Comparison of ENCODE assay signal across 8 cellular contexts in the genomic region with DNA sequence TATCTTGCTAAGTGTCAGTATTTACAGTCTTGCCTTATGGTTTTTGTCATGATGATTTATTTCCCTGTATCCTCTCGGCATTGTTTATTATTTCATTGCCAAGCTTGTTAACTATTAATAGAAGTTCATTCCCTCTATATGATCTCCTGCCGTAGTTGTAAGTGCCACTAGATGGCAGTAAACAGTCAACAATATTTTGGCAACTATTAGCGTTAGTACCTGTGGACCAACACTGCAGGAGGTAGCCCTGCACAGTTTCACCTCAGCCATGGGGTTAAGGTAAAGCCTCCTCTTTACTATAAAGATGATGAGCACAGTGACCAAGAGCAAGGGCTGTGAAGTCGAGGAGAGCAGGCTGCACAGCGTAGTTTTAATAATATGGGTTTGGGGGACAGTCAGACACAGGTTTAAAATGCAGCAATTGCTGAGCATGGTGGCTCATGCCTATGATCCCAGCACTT. TPM values are rescaled to one million over a fixed set of nuclear protein-coding genes. Genes with fewer than 3 reads are reported as not detected.
DNase-seq lines count a peak whose midpoint lies in the region; ATAC-seq and TF ChIP-seq lines count a peak whose summit lies in the region.

No MANE protein-coding gene starts in this region.

- peaks cover 0 to 4% (median 3%) of the 10 kb centered on the region in 4 donors for H3K4me1 Mint-ChIP-seq in CD4-positive, alpha-beta memory T cell
- H3K4me1 Mint-ChIP-seq in activated T-cell treated with anti-CD3 and anti-CD28 coated beads, Interleukin-2, amount 50 U/mL, for 72 hours (ENCODE audit: low read depth), result no peaks in the 10 kb centered on the region
- no peaks in the 10 kb centered on the region for H3K4me1 Mint-ChIP-seq in osteocyte (ENCODE audit: unreplicated experiment)

- no peak overlapping the region for H3K4me3 ChIP-seq in CD4-positive, alpha-beta memory T cell (ENCODE audit: low read length in 2 of 2)

- no peaks in the 10 kb centered on the region for H3K4me1 ChIP-seq in CD4-positive, alpha-beta memory T cell (ENCODE audit: insufficient read depth, low read length)

- H3K36me3 Mint-ChIP-seq in CD4-positive, alpha-beta memory T cell, result no peaks in the 10 kb centered on the region
- no peaks in the 10 kb centered on the region for H3K36me3 Mint-ChIP-seq in activated T-cell treated with anti-CD3 and anti-CD28 coated beads, Interleukin-2, amount 50 U/mL, for 72 hours (ENCODE audit: insufficient read depth in 2 of 2)
- H3K36me3 Mint-ChIP-seq in osteocyte (ENCODE audit: unreplicated experiment), result no peaks in the 10 kb centered on the region

- peak; percentile 82 for TF ChIP-seq CTCF in osteocyte (IDR thresholded peaks at IDR 0.05)

- H3K27me3 ChIP-seq in CD4-positive, alpha-beta memory T cell (ENCODE audit: insufficient read depth, low read length), result no peaks in the 10 kb centered on the region

- H3K27ac ChIP-seq in CD4-positive, alpha-beta memory T cell (ENCODE audit: low read depth, low read length), result no peak overlapping the region

- no peaks in the 10 kb centered on the region for H3K36me3 ChIP-seq in CD4-positive, alpha-beta memory T cell (ENCODE audit: insufficient read depth, low read length)

- ATAC-seq in GM18909 (IDR thresholded peaks at IDR 0.05; ENCODE audit: poor library complexity, unreplicated experiment), result peak; percentile 63
- ATAC-seq in activated T-cell treated with anti-CD3 and anti-CD28 coated beads, Interleukin-2, amount 50 U/mL, for 72 hours (replicated peaks in 1 of 2), result peak; percentile 78 to 79
- no peak for ATAC-seq in GM18867 (IDR thresholded peaks at IDR 0.05; ENCODE audit: unreplicated experiment)

- peaks cover 4 to 5% of the 10 kb centered on the region in 2 donors for H3K27me3 Mint-ChIP-seq in CD4-positive, alpha-beta memory T cell
- no peaks in the 10 kb centered on the region for H3K27me3 Mint-ChIP-seq in activated T-cell treated with anti-CD3 and anti-CD28 coated beads, Interleukin-2, amount 50 U/mL, for 72 hours (ENCODE audit: low read depth)
- peaks cover 39% of the 10 kb centered on the region for H3K27me3 Mint-ChIP-seq in osteocyte (ENCODE audit: unreplicated experiment)

- H3K4me3 Mint-ChIP-seq in CD4-positive, alpha-beta memory T cell, result no peak overlapping the region
- no peak overlapping the region for H3K4me3 Mint-ChIP-seq in activated T-cell treated with anti-CD3 and anti-CD28 coated beads, Interleukin-2, amount 50 U/mL, for 72 hours
- no peak overlapping the region for H3K4me3 Mint-ChIP-seq in osteocyte (ENCODE audit: unreplicated experiment)

- intact Hi-C loops in CD4-positive, alpha-beta memory T cell (cut with micrococcal nuclease), result loop anchor here (1.0 to 2.0 kb wide), 3 partner anchors 26 to 323 kb away; partner anchors contain the start of gene CCNJ

- CTCF ChIA-PET in CD4-positive, alpha-beta memory T cell (lab: Charles Lee; ENCODE audit: partially characterized antibody), result interaction anchor here (0.7 to 7.7 kb wide), 24 partner anchors 9 to 362 kb away, joined by 3 to 67 read pairs (median 4); partner anchors contain the start of genes CC2D2B, TCTN3 and ZNF518A

- H3K9me3 ChIP-seq in CD4-positive, alpha-beta memory T cell (ENCODE audit: control insufficient read depth in 1 of 2, low read length in 2 of 2), result no peaks in the 10 kb centered on the region

- POLR2A ChIA-PET in CD4-positive, alpha-beta memory T cell (lab: Charles Lee; ENCODE audit: partially characterized antibody), result interaction anchor here (1.0 to 1.5 kb wide), 4 partner anchors 10 to 212 kb away, joined by 3 to 4 read pairs (median 3); partner anchors contain the start of gene ZNF518A

- H3K9me3 Mint-ChIP-seq in CD4-positive, alpha-beta memory T cell, result no peaks in the 10 kb centered on the region
- H3K9me3 Mint-ChIP-seq in activated T-cell treated with anti-CD3 and anti-CD28 coated beads, Interleukin-2, amount 50 U/mL, for 72 hours, result no peaks in the 10 kb centered on the region
- no peaks in the 10 kb centered on the region for H3K9me3 Mint-ChIP-seq in osteocyte (ENCODE audit: unreplicated experiment)

- no peak overlapping the region for H3K27ac Mint-ChIP-seq in CD4-positive, alpha-beta memory T cell
- no peak overlapping the region for H3K27ac Mint-ChIP-seq in activated T-cell treated with anti-CD3 and anti-CD28 coated beads, Interleukin-2, amount 50 U/mL, for 72 hours
- no peak overlapping the region for H3K27ac Mint-ChIP-seq in osteocyte (ENCODE audit: unreplicated experiment)

- peak; percentile 41 to 53 (median 46) for DNase-seq in CD4-positive, alpha-beta memory T cell
- DNase-seq in HK-2 (ENCODE audit: unreplicated experiment) (peak; percentile 9), NOMO-1 treated with DMSO at 0.1 percent for 48 hours (lab: John Stamatoyannopoulos, UW; ENCODE audit: unreplicated experiment) (peak; percentile 51), germinal center (ENCODE audit: low spot score) (peak; percentile 65), osteocyte (ENCODE audit: extremely low spot score, unreplicated experiment) (no peak)
- peak; percentile 26 to 46 for DNase-seq in activated T-cell treated with anti-CD3 and anti-CD28 coated beads, Interleukin-2, amount 50 U/mL, for 72 hours

RNA-seq across cellular contexts. Expression of gene CCNJ, which starts 26.1 kb away (rescaled TPM):
- 1 to 10 TPM; 7.1 TPM for total RNA-seq in CD4-positive, alpha-beta memory T cell
- 1 to 10 TPM in 1 of 2 donors, under 1 TPM in 1; 0.43 to 1.4 TPM for polyA plus RNA-seq in CD4-positive, alpha-beta memory T cell
- total RNA-seq in activated T-cell treated with anti-CD3 and anti-CD28 coated beads, Interleukin-2, amount 50 U/mL, for 72 hours, result 1 to 10 TPM; 5.6 to 6.4 TPM
- total RNA-seq in osteocyte, result 6.9 and 9.6 TPM in 2 replicates
